In the genomic region with DNA sequence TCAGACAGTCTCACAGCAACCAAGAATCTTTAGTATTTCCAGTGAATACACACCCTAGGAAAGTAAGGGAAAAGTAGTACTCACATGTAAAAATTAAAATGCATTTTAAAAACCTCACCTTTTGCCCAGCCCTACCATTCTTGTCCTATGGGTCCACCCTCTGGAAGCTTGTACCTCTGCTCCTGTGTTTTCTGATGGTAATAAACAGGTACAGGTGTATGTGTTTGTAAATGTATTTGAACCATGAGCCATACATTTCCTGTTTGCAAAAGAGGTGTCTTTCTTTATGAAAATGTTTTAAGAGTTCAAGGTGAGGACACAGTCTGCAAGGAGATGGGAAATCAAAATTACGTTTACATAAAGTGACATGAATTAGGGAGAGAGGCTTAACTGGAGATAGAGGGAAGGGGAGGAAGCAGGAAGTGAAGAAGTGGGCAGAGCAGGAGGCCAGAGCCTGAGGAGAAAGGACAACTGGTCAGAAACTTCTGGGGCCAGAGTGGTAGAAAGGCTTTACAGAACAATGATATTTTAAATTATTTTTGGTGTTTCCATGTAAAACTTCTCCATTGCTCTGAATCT, we compare ENCODE assay signal across 32 cellular contexts.
"Had no signal": no experiment of that assay in that cellular context is flagged by ENCODE, and none has a peak within 500 bp of the region (broad histone marks: within the 10 kb centered on the region; RNA-seq: fewer than 3 reads in every experiment).

No MANE protein-coding gene starts in this region.

- H3K4me1 Mint-ChIP-seq: nephron had no signal

- H3K36me3 ChIP-seq: adrenal gland, heart right ventricle, left lung, lower lobe of right lung, pancreas, prostate gland, transverse colon, uterus, WERI-Rb-1 had no signal

- FAIRE-seq: pancreas, TTC549 had no signal

- H3K9me3 Mint-ChIP-seq: activated CD4-positive, alpha-beta memory T cell treated with anti-CD3 and anti-CD28 coated beads for 36 hours; activated naive CD4-positive, alpha-beta T cell treated with anti-CD3 and anti-CD28 coated beads, Interleukin-2, amount 50 U/mL, for 72 hours; activated T-helper 2 cell treated with anti-CD3 and anti-CD28 coated beads, Interferon-gamma antibody, Interleukin-2, Interleukin-4, amounts not matched to agents 10 μg/mL and 5 μg/mL and 100 μg/mL, durations not matched to agents 14 hours and 24 hours and 36 hours; effector memory CD8-positive, alpha-beta T cell; nephron had no signal

- DNase-seq: activated CD4-positive, alpha-beta memory T cell treated with anti-CD3 and anti-CD28 coated beads for 36 hours; activated CD4-positive, CD25-positive, alpha-beta regulatory T cell treated with anti-CD3 and anti-CD28 coated beads, Interleukin-2, amount 50 U/mL, for 72 hours; activated CD8-positive, alpha-beta memory T cell treated with anti-CD3 and anti-CD28 coated beads, Interleukin-2, amount 50 U/mL, for 4 hours; activated naive CD4-positive, alpha-beta T cell; activated T-cell treated with anti-CD3 and anti-CD28 coated beads, Interleukin-2, amount 50 U/mL, for 1 hour; adrenal gland; aorta; body of pancreas; effector memory CD8-positive, alpha-beta T cell; erythroblast; heart right ventricle; left lung; lower lobe of right lung; pancreas; retina; stimulated activated CD4-positive, alpha-beta T cell treated with anti-CD3 and anti-CD28 coated beads, Interleukin-12 subunit alpha, Interleukin-12 subunit beta, amount 100 ng/mL, for 4 hours; stimulated activated CD4-positive, alpha-beta T cell treated with anti-CD3 and anti-CD28 coated beads, Interleukin-4, amount 100 ng/mL, for 1 hour; stimulated activated naive CD8-positive, alpha-beta T cell treated with anti-CD3 and anti-CD28 coated beads, Interleukin-15, Interleukin-2, amounts not matched to agents 100 U/mL and 50 U/mL, for 24 hours; T-helper 9 cell; testis; transverse colon; uterus; WERI-Rb-1 had no signal

- H3K4me3 Mint-ChIP-seq: activated CD4-positive, alpha-beta memory T cell treated with anti-CD3 and anti-CD28 coated beads for 36 hours; activated CD4-positive, alpha-beta T cell treated with anti-CD3 and anti-CD28 coated beads, Interleukin-2, amount 10 ng/mL, durations not matched to agents 24 days and 14 days; effector memory CD8-positive, alpha-beta T cell; nephron had no signal

- H3K4me1 ChIP-seq: adrenal gland, body of pancreas, lower lobe of right lung, pancreas, prostate gland, testis, uterus had no signal

- H3K27ac ChIP-seq: adrenal gland, body of pancreas, coronary artery, heart right ventricle, left lung, lower lobe of right lung, pancreas, prostate gland, testis, uterus, WERI-Rb-1 had no signal

- H3K27me3 ChIP-seq: adrenal gland, body of pancreas, heart right ventricle, left lung, pancreas, testis, transverse colon, uterus had no signal

- ATAC-seq: activated naive CD4-positive, alpha-beta T cell treated with anti-CD3 and anti-CD28 coated beads, Interleukin-2, amount 50 U/mL, for 72 hours; body of pancreas; effector memory CD8-positive, alpha-beta T cell; heart right ventricle; left lung; lower lobe of right lung; sciatic nerve; stimulated activated naive CD8-positive, alpha-beta T cell treated with anti-CD3 and anti-CD28 coated beads, Interleukin-15, Interleukin-2, amounts not matched to agents 100 U/mL and 50 U/mL, for 24 hours had no signal

- H3K36me3 Mint-ChIP-seq: activated CD4-positive, alpha-beta memory T cell treated with anti-CD3 and anti-CD28 coated beads for 36 hours; activated naive CD4-positive, alpha-beta T cell treated with anti-CD3 and anti-CD28 coated beads, Interleukin-2, amount 50 U/mL, for 72 hours had no signal

- H3K9me3 ChIP-seq: adrenal gland, body of pancreas, heart right ventricle, left lung, lower lobe of right lung, pancreas, prostate gland, testis, transverse colon, uterus had no signal

- H3K27me3 Mint-ChIP-seq: activated CD4-positive, alpha-beta memory T cell treated with anti-CD3 and anti-CD28 coated beads for 36 hours; effector memory CD8-positive, alpha-beta T cell had no signal

- H3K4me3 ChIP-seq: adrenal gland, body of pancreas, coronary artery, heart right ventricle, left lung, lower lobe of right lung, pancreas, prostate gland, skin epidermis, testis, transverse colon, uterus had no signal

- H3K27ac Mint-ChIP-seq: activated CD4-positive, alpha-beta memory T cell treated with anti-CD3 and anti-CD28 coated beads for 36 hours; activated CD4-positive, alpha-beta T cell treated with anti-CD3 and anti-CD28 coated beads, Interleukin-2, amount 10 ng/mL, durations not matched to agents 24 days and 14 days; activated naive CD4-positive, alpha-beta T cell treated with anti-CD3 and anti-CD28 coated beads, Interleukin-2, amount 50 U/mL, for 72 hours; activated T-helper 2 cell treated with anti-CD3 and anti-CD28 coated beads, Interferon-gamma antibody, Interleukin-2, Interleukin-4, amounts not matched to agents 10 μg/mL and 5 μg/mL and 100 μg/mL, durations not matched to agents 14 hours and 24 hours and 36 hours; effector memory CD8-positive, alpha-beta T cell; nephron had no signal
